Comparison of ENCODE assay signal across 17 cellular contexts in genomic region chr17:80825471-80826345, GRCh38.
DNase-seq lines count a peak whose midpoint lies in the region; ATAC-seq and TF ChIP-seq lines count a peak whose summit lies in the region.
"Had no signal": no experiment of that assay in that cellular context is flagged by ENCODE, and none has a peak within 500 bp of the region (broad histone marks: within the 10 kb centered on the region; RNA-seq: fewer than 3 reads in every experiment).

No MANE protein-coding gene starts in this region.

- no peaks in the 10 kb centered on the region for H4K20me1 ChIP-seq in IMR-90 (ENCODE audit: insufficient read depth, low read length)

- peaks cover 7% of the 10 kb centered on the region for H3K36me3 ChIP-seq in IMR-90 (ENCODE audit: control insufficient read depth, insufficient read depth, low read length)
- H3K36me3 ChIP-seq: prostate gland, uterus had no signal

- H3K27me3 Mint-ChIP-seq in activated CD4-positive, alpha-beta T cell treated with anti-CD3 and anti-CD28 coated beads, Interleukin-2, amount 10 ng/mL, durations not matched to agents 24 days and 14 days: no peaks in the 10 kb centered on the region
- peaks cover 1% of the 10 kb centered on the region for H3K27me3 Mint-ChIP-seq in endothelial cell (ENCODE audit: unreplicated experiment)
- H3K27me3 Mint-ChIP-seq: CD4-positive, CD25-positive, alpha-beta regulatory T cell; naive thymus-derived CD4-positive, alpha-beta T cell had no signal

- POLR2A ChIA-PET in IMR-90 (lab: Charles Lee; ENCODE audit: unreplicated experiment): no interaction called here

- TF ChIP-seq CTCF in IMR-90 (conservative IDR thresholded peaks at IDR 0.05; ENCODE audit: low read depth, low read length) (no peak), endothelial cell (IDR thresholded peaks at IDR 0.05; ENCODE audit: unreplicated experiment) (no peak)

- H2BK20ac ChIP-seq in IMR-90 (ENCODE audit: low read depth, low read length): peak overlapping the region; percentile 81; the same call in 1 of the 2 replicates

- TF ChIP-seq RAD21 in IMR-90 (IDR thresholded peaks at IDR 0.05; ENCODE audit: low read length): no peak

- H3K4ac ChIP-seq in IMR-90 (ENCODE audit: low read depth, low read length): peak overlapping the region; percentile 76

- in situ Hi-C loops in IMR-90 (cut with MboI; ENCODE audit: low sequenced_read_pairs): no loop called here

- H2BK15ac ChIP-seq in IMR-90 (ENCODE audit: low read depth, low read length): peak overlapping the region; percentile 57; the same call in 2 of the 3 replicates

- H3K9ac ChIP-seq in IMR-90 (ENCODE audit: low read depth, low read length): no peak overlapping the region

- intact Hi-C loops in activated CD4-positive, alpha-beta T cell treated with anti-CD3 and anti-CD28 coated beads, Interleukin-2, amount 10 ng/mL, durations not matched to agents 24 days and 14 days (cut with micrococcal nuclease): no loop called here
- intact Hi-C loops in IMR-90 (cut with micrococcal nuclease): no loop called here
- intact Hi-C loops in posterior vena cava (cut with DNase I): no loop called here

- peak overlapping the region; percentile 72 for H2BK120ac ChIP-seq in IMR-90 (ENCODE audit: low read depth, low read length)

- H3K9me1 ChIP-seq in IMR-90 (ENCODE audit: insufficient read depth, low read length): peaks cover 14% of the 10 kb centered on the region

- dilution Hi-C loops in IMR-90 (cut with HindIII; ENCODE audit: low sequenced_read_pairs, unreplicated experiment): no loop called here

- H3K4me3 Mint-ChIP-seq in activated CD4-positive, alpha-beta T cell treated with anti-CD3 and anti-CD28 coated beads, Interleukin-2, amount 10 ng/mL, durations not matched to agents 24 days and 14 days: no peak overlapping the region
- peak overlapping the region; percentile 11 for H3K4me3 Mint-ChIP-seq in endothelial cell (ENCODE audit: unreplicated experiment)
- H3K4me3 Mint-ChIP-seq: CD4-positive, CD25-positive, alpha-beta regulatory T cell had no signal

- ATAC-seq in IMR-90 (ENCODE audit: low read depth) (no peak), GM18519 (IDR thresholded peaks at IDR 0.05; ENCODE audit: low FRiP score, unreplicated experiment) (no peak)

- H3K4me1 Mint-ChIP-seq in activated CD4-positive, alpha-beta T cell treated with anti-CD3 and anti-CD28 coated beads, Interleukin-2, amount 10 ng/mL, durations not matched to agents 24 days and 14 days: peaks cover 45% of the 10 kb centered on the region
- no peaks in the 10 kb centered on the region for H3K4me1 Mint-ChIP-seq in endothelial cell (ENCODE audit: unreplicated experiment)

- no peak overlapping the region for H3K4me2 ChIP-seq in IMR-90 (ENCODE audit: low read depth, low read length)

- no peak overlapping the region; the same call in 1 of the 2 replicates for H3K27ac ChIP-seq in IMR-90 (ENCODE audit: insufficient read depth, low read length)
- H3K27ac ChIP-seq: prostate gland had no signal

- peak overlapping the region; percentile 29 to 79; a peak in 2 of 4 replicates for H4K8ac ChIP-seq in IMR-90 (ENCODE audit: low read depth in 2 of 2, low read length in 2 of 2)

- TF ChIP-seq POLR2A in IMR-90 (IDR thresholded peaks at IDR 0.05; ENCODE audit: low read depth, low read length): 0 out of 2 replicates have a peak, but pooled peaks have one; percentile 24

- no peak overlapping the region for H3K18ac ChIP-seq in IMR-90 (ENCODE audit: low read depth, low read length)

- peaks cover 15 to 41% of the 10 kb centered on the region in 2 experiments for H3K79me1 ChIP-seq in IMR-90 (ENCODE audit: low read depth in 1 of 2, low read length in 2 of 2)

- no peaks in the 10 kb centered on the region for H3K9me3 ChIP-seq in IMR-90 (ENCODE audit: control insufficient read depth, insufficient read depth, low read length)
- H3K9me3 ChIP-seq: prostate gland, stomach, uterus had no signal

- WGBS in IMR-90 (ENCODE audit: extremely low coverage in 2 of 2, insufficient read length in 1 of 2), 2 experiments: 100% methylated on average over 5 of the region's 28 CpGs; no CpG with 5 or more reads in 1 of the 2 experiments

- no peak overlapping the region for H2AFZ ChIP-seq in IMR-90 (replicated peaks; ENCODE audit: low read length, poor library complexity)

- H3K23ac ChIP-seq in IMR-90 (ENCODE audit: low read depth, low read length): no peak overlapping the region

- peaks cover 55% of the 10 kb centered on the region for H3K36me3 Mint-ChIP-seq in activated CD4-positive, alpha-beta T cell treated with anti-CD3 and anti-CD28 coated beads, Interleukin-2, amount 10 ng/mL, durations not matched to agents 24 days and 14 days (ENCODE audit: low read depth)
- H3K36me3 Mint-ChIP-seq in endothelial cell (ENCODE audit: low read depth, unreplicated experiment): peaks cover 4% of the 10 kb centered on the region

- H3K9me3 Mint-ChIP-seq in activated CD4-positive, alpha-beta T cell treated with anti-CD3 and anti-CD28 coated beads, Interleukin-2, amount 10 ng/mL, durations not matched to agents 24 days and 14 days: no peaks in the 10 kb centered on the region
- no peaks in the 10 kb centered on the region for H3K9me3 Mint-ChIP-seq in endothelial cell (ENCODE audit: unreplicated experiment)
- H3K9me3 Mint-ChIP-seq: CD4-positive, CD25-positive, alpha-beta regulatory T cell; HFFc6; naive thymus-derived CD4-positive, alpha-beta T cell had no signal

- no peak for DNase-seq in activated CD4-positive, alpha-beta T cell treated with anti-CD3 and anti-CD28 coated beads, Interleukin-2, amount 10 ng/mL, durations not matched to agents 24 days and 14 days
- DNase-seq in activated CD4-positive, alpha-beta T cell treated with anti-CD3 and anti-CD28 coated beads, Interleukin-2, amount 50 U/mL, for 48 hours: no peak
- DNase-seq in IMR-90: no peak
- DNase-seq in endothelial cell (ENCODE audit: low spot score): no peak
- DNase-seq in posterior vena cava (ENCODE audit: low spot score): peak; percentile 60
- DNase-seq in activated gamma-delta T cell (lab: John Stamatoyannopoulos, UW): no peak
- DNase-seq in NCI-H1048 (lab: John Stamatoyannopoulos, UW): no peak
- DNase-seq: amygdala; CD4-positive, CD25-positive, alpha-beta regulatory T cell; HFFc6; naive thymus-derived CD4-positive, alpha-beta T cell; NCI-H774; stimulated activated CD4-positive, alpha-beta T cell treated with anti-CD3 and anti-CD28 coated beads, Interleukin-15, amount 100 ng/mL, for 24 hours; stomach; uterus had no signal

- no peak overlapping the region for H3K56ac ChIP-seq in IMR-90 (ENCODE audit: extremely low read depth, insufficient read depth, low read length)

- H4K91ac ChIP-seq in IMR-90 (ENCODE audit: insufficient read depth, low read depth, low read length): peak overlapping the region; percentile 85

- H2AK5ac ChIP-seq in IMR-90 (ENCODE audit: low read depth, low read length): peak overlapping the region; percentile 93

- H4K5ac ChIP-seq in IMR-90 (ENCODE audit: low read depth, low read length): peak overlapping the region; percentile 41

- no peaks in the 10 kb centered on the region for H3K27me3 ChIP-seq in IMR-90 (ENCODE audit: control insufficient read depth, insufficient read depth, low read length)
- H3K27me3 ChIP-seq: stomach, uterus had no signal

- H2AK9ac ChIP-seq in IMR-90 (replicated peaks; ENCODE audit: low read depth, low read length, poor library complexity): peak overlapping the region; percentile 59

- H3K4me3 ChIP-seq in IMR-90 (ENCODE audit: insufficient read depth, low read depth, low read length): no peak overlapping the region
- H3K4me3 ChIP-seq: prostate gland, stomach, uterus had no signal

- H3K14ac ChIP-seq in IMR-90 (replicated peaks; ENCODE audit: low read depth, low read length): no peak overlapping the region

- peaks cover 17% of the 10 kb centered on the region for H3K4me1 ChIP-seq in IMR-90 (ENCODE audit: control insufficient read depth, insufficient read depth, low read length)
- H3K4me1 ChIP-seq: stomach, uterus had no signal

- no TSS peak for BruUV-seq in IMR-90 (replicated peaks; lab: Mats Ljungman, UMichigan)

- CTCF ChIA-PET in IMR-90 (lab: Yijun Ruan, JAX): no interaction called here

- peak overlapping the region; percentile 60 for H3K27ac Mint-ChIP-seq in activated CD4-positive, alpha-beta T cell treated with anti-CD3 and anti-CD28 coated beads, Interleukin-2, amount 10 ng/mL, durations not matched to agents 24 days and 14 days
- H3K27ac Mint-ChIP-seq in endothelial cell (ENCODE audit: unreplicated experiment): no peak overlapping the region

- peak overlapping the region; percentile 83 for H2BK5ac ChIP-seq in IMR-90 (ENCODE audit: low read depth, low read length, poor library complexity, severe bottlenecking)

TF ChIP-seq in IMR-90, 13 proteins besides CTCF, POLR2A, EP300 and RAD21:
- TF ChIP-seq RCOR1 (IDR thresholded peaks at IDR 0.05; ENCODE audit: insufficient replicate concordance, low read length) (no peak), CEBPB (IDR thresholded peaks at IDR 0.05; ENCODE audit: low read depth, low read length) (peak; percentile 94)
